In genomic region chr7:55108401-55108800, GRCh38 we compare ENCODE assay signal across 2 cellular contexts.
TF ChIP-seq lines count a peak whose summit lies in the region.

No MANE protein-coding gene starts in this region.

TF ChIP-seq in GM23338, 12 proteins besides CTCF, POLR2A, EP300 and RAD21:
- no peak for TF ChIP-seq ETS1 (IDR thresholded peaks at IDR 0.05)
- no peak for TF ChIP-seq EZH2phosphoT487 (IDR thresholded peaks at IDR 0.05; ENCODE audit: unreplicated experiment)
- TF ChIP-seq EZH2 (IDR thresholded peaks at IDR 0.05; ENCODE audit: low read depth, unreplicated experiment): no peak
- TF ChIP-seq NANOG (IDR thresholded peaks at IDR 0.05; ENCODE audit: borderline replicate concordance): no peak
- no peak for TF ChIP-seq ZNF331 (CRISPR knock-in tag; IDR thresholded peaks at IDR 0.05; ENCODE audit: low read depth)
- TF ChIP-seq CREB1 (CRISPR knock-in tag; IDR thresholded peaks at IDR 0.05; ENCODE audit: low read depth): no peak
- no peak for TF ChIP-seq JUNB (IDR thresholded peaks at IDR 0.05; ENCODE audit: unreplicated experiment)
- no peak for TF ChIP-seq REST (IDR thresholded peaks at IDR 0.05; ENCODE audit: unreplicated experiment)
- TF ChIP-seq, protein P1, sequence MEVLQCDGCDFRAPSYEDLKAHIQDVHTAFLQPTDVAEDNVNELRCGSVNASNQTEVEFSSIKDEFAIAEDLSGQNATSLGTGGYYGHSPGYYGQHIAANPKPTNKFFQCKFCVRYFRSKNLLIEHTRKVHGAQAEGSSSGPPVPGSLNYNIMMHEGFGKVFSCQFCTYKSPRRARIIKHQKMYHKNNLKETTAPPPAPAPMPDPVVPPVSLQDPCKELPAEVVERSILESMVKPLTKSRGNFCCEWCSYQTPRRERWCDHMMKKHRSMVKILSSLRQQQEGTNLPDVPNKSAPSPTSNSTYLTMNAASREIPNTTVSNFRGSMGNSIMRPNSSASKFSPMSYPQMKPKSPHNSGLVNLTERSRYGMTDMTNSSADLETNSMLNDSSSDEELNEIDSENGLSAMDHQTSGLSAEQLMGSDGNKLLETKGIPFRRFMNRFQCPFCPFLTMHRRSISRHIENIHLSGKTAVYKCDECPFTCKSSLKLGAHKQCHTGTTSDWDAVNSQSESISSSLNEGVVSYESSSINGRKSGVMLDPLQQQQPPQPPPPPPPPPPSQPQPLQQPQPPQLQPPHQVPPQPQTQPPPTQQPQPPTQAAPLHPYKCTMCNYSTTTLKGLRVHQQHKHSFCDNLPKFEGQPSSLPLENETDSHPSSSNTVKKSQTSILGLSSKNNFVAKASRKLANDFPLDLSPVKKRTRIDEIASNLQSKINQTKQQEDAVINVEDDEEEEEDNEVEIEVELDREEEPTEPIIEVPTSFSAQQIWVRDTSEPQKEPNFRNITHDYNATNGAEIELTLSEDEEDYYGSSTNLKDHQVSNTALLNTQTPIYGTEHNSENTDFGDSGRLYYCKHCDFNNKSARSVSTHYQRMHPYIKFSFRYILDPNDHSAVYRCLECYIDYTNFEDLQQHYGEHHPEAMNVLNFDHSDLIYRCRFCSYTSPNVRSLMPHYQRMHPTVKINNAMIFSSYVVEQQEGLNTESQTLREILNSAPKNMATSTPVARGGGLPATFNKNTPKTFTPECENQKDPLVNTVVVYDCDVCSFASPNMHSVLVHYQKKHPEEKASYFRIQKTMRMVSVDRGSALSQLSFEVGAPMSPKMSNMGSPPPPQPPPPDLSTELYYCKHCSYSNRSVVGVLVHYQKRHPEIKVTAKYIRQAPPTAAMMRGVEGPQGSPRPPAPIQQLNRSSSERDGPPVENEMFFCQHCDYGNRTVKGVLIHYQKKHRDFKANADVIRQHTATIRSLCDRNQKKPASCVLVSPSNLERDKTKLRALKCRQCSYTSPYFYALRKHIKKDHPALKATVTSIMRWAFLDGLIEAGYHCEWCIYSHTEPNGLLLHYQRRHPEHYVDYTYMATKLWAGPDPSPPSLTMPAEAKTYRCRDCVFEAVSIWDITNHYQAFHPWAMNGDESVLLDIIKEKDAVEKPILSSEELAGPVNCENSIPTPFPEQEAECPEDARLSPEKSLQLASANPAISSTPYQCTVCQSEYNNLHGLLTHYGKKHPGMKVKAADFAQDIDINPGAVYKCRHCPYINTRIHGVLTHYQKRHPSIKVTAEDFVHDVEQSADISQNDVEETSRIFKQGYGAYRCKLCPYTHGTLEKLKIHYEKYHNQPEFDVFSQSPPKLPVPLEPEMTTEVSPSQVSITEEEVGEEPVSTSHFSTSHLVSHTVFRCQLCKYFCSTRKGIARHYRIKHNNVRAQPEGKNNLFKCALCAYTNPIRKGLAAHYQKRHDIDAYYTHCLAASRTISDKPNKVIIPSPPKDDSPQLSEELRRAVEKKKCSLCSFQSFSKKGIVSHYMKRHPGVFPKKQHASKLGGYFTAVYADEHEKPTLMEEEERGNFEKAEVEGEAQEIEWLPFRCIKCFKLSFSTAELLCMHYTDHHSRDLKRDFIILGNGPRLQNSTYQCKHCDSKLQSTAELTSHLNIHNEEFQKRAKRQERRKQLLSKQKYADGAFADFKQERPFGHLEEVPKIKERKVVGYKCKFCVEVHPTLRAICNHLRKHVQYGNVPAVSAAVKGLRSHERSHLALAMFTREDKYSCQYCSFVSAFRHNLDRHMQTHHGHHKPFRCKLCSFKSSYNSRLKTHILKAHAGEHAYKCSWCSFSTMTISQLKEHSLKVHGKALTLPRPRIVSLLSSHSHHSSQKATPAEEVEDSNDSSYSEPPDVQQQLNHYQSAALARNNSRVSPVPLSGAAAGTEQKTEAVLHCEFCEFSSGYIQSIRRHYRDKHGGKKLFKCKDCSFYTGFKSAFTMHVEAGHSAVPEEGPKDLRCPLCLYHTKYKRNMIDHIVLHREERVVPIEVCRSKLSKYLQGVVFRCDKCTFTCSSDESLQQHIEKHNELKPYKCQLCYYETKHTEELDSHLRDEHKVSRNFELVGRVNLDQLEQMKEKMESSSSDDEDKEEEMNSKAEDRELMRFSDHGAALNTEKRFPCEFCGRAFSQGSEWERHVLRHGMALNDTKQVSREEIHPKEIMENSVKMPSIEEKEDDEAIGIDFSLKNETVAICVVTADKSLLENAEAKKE (CRISPR knock-in tag; IDR thresholded peaks at IDR 0.05): no peak
- TF ChIP-seq STAT1 (IDR thresholded peaks at IDR 0.05; ENCODE audit: unreplicated experiment): no peak
- no peak for TF ChIP-seq ZNF114 (CRISPR knock-in tag; IDR thresholded peaks at IDR 0.05)
- no peak for TF ChIP-seq POLR2AphosphoS5 (IDR thresholded peaks at IDR 0.05; ENCODE audit: low read depth)

TF ChIP-seq in H1, 55 proteins besides CTCF, POLR2A, EP300 and RAD21:
- TF ChIP-seq RFX5 (IDR thresholded peaks at IDR 0.05; ENCODE audit: borderline replicate concordance, low read depth, low read length) (no peak), POLR2AphosphoS5 (IDR thresholded peaks at IDR 0.05; ENCODE audit: low read depth, low read length) (no peak), JUN (IDR thresholded peaks at IDR 0.05; ENCODE audit: low read depth, low read length) (no peak), RBBP5 (IDR thresholded peaks at IDR 0.05; ENCODE audit: borderline replicate concordance, low read depth, low read length) (no peak), CHD2 (IDR thresholded peaks at IDR 0.05; ENCODE audit: low read length) (no peak), RNF2 (IDR thresholded peaks at IDR 0.05; ENCODE audit: borderline replicate concordance, low read depth, low read length, missing control alignments, poor library complexity, severe bottlenecking) (no peak), GABPA (IDR thresholded peaks at IDR 0.05; ENCODE audit: borderline replicate concordance, insufficient read depth, low read length) (no peak), NRF1 (IDR thresholded peaks at IDR 0.05; ENCODE audit: low read depth, low read length) (no peak), NANOG (IDR thresholded peaks at IDR 0.05; ENCODE audit: insufficient read depth, low read depth, low read length, poor library complexity, severe bottlenecking) (no peak), TAF1 (IDR thresholded peaks at IDR 0.05; ENCODE audit: low read depth, low read length) (no peak), SIN3A (conservative IDR thresholded peaks at IDR 0.05 in 1 of 2, IDR thresholded peaks at IDR 0.05 in 1 of 2; ENCODE audit: low read depth in 1 of 2, low read length in 2 of 2) (no peak), CEBPB (IDR thresholded peaks at IDR 0.05; ENCODE audit: low read depth, low read length) (no peak), EZH2 (IDR thresholded peaks at IDR 0.05; ENCODE audit: low read depth, low read length, severe bottlenecking) (no peak), TAF7 (optimal IDR thresholded peaks at IDR 0.05; ENCODE audit: borderline replicate concordance, low read depth, low read length) (no peak), CTBP2 (IDR thresholded peaks at IDR 0.05; ENCODE audit: borderline replicate concordance, insufficient read depth, insufficient read length, low read length) (no peak), POU5F1 (IDR thresholded peaks at IDR 0.05; ENCODE audit: low read depth, low read length) (no peak), BRCA1 (IDR thresholded peaks at IDR 0.05; ENCODE audit: low read depth, low read length) (no peak)
- TF ChIP-seq, protein P2, sequence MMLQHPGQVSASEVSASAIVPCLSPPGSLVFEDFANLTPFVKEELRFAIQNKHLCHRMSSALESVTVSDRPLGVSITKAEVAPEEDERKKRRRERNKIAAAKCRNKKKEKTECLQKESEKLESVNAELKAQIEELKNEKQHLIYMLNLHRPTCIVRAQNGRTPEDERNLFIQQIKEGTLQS (IDR thresholded peaks at IDR 0.05; ENCODE audit: insufficient read depth, low read depth, low read length): no peak
TF ChIP-seq in H1: peak in this region for 0.
